8 cellular contexts compared by ENCODE assay signal in genomic region chr15:68875377-68876116, GRCh38. TPM values are rescaled to one million over a fixed set of nuclear protein-coding genes. Genes with fewer than 3 reads are reported as not detected.
A peak's percentile ranks its signal among the peaks of the same experiment; 100 is the strongest.
DNase-seq lines count a peak whose midpoint lies in the region; ATAC-seq, FAIRE-seq and TF ChIP-seq lines count a peak whose summit lies in the region.

No MANE protein-coding gene starts in this region.

- no TSS peak for BruUV-seq in A673 (replicated peaks; lab: Mats Ljungman, UMichigan)

- H3K36me3 ChIP-seq in A673 (ENCODE audit: insufficient read depth, low read length, poor library complexity, severe bottlenecking) (no peaks in the 10 kb centered on the region), bronchial epithelial cell (ENCODE audit: control insufficient read depth, insufficient read depth, low read length) (no peaks in the 10 kb centered on the region), skeletal muscle tissue (ENCODE audit: control insufficient read depth in 3 of 3, insufficient read depth in 3 of 3, low read length in 3 of 3) (no peaks in the 10 kb centered on the region)

- H3K4me3 ChIP-seq in A673 (ENCODE audit: low read depth, low read length, poor library complexity, severe bottlenecking) (peak overlapping the region; percentile 41), WI38 (ENCODE audit: low read depth, low read length) (peak overlapping the region; percentile 50), bronchial epithelial cell (ENCODE audit: low read depth, low read length) (no peak overlapping the region), skeletal muscle tissue (ENCODE audit: low read length in 3 of 3) (peak overlapping the region; percentile 60 to 70 (median 66))

- peak; percentile 93 for DNase-seq in A673 (ENCODE audit: low spot score)
- DNase-seq in NCI-H2196 (lab: John Stamatoyannopoulos, UW; ENCODE audit: unreplicated experiment): peak; percentile 88
- peak; percentile 74 for DNase-seq in bronchial epithelial cell (ENCODE audit: low read depth)
- peak; percentile 85 for DNase-seq in iPS-NIHi11 (ENCODE audit: low spot score)

- peaks cover 3% of the 10 kb centered on the region for H3K4me1 ChIP-seq in A673 (ENCODE audit: insufficient read depth, low read length, poor library complexity, severe bottlenecking)
- peaks cover 0 to 8% (median 7%) of the 10 kb centered on the region in 3 donors for H3K4me1 ChIP-seq in skeletal muscle tissue (ENCODE audit: control insufficient read depth in 3 of 3, insufficient read depth in 3 of 3, low read length in 3 of 3)

- FAIRE-seq in bronchial epithelial cell (lab: Jason Lieb, UNC): no peak

- H3K9me3 ChIP-seq in A673 (ENCODE audit: low read depth, low read length, poor library complexity, severe bottlenecking) (no peaks in the 10 kb centered on the region), skeletal muscle tissue (ENCODE audit: control insufficient read depth in 3 of 3, low read length in 3 of 3) (no peaks in the 10 kb centered on the region)

- CTCF ChIA-PET in A673 (lab: Charles Lee): interaction anchor here (0.6 to 2.6 kb wide), 26 partner anchors 10 to 623 kb away, joined by 3 to 18 read pairs (median 6); no protein-coding TSS in a partner anchor

- H3K27me3 ChIP-seq in A673 (replicated peaks; ENCODE audit: insufficient read depth, low read depth, low read length, poor library complexity) (no peaks in the 10 kb centered on the region), bronchial epithelial cell (ENCODE audit: control insufficient read depth, insufficient read depth, low read length) (peaks cover 4% of the 10 kb centered on the region), skeletal muscle tissue (ENCODE audit: control insufficient read depth in 3 of 3, insufficient read depth in 3 of 3, low read length in 3 of 3) (peaks cover 0 to 2% (median under 1%) of the 10 kb centered on the region in 3 donors)

- intact Hi-C loops in A673 (cut with micrococcal nuclease; ENCODE audit: unreplicated experiment): loop anchor here (1.0 to 5.0 kb wide), 4 partner anchors 93 to 568 kb away; no protein-coding TSS in a partner anchor

- TF ChIP-seq CTCF in A673 (conservative IDR thresholded peaks at IDR 0.05; ENCODE audit: low read depth, low read length): peak; percentile 86
- TF ChIP-seq CTCF in WI38 (IDR thresholded peaks at IDR 0.05; ENCODE audit: low read depth, low read length): peak; percentile 77
- TF ChIP-seq CTCF in bronchial epithelial cell (IDR thresholded peaks at IDR 0.05; ENCODE audit: insufficient read depth, low read length, severe bottlenecking): peak; percentile 80

- H3K27ac ChIP-seq in A673 (ENCODE audit: low read depth, low read length, poor library complexity, severe bottlenecking) (no peak overlapping the region), skeletal muscle tissue (ENCODE audit: low read depth, low read length) (no peak overlapping the region)

- POLR2A ChIA-PET in A673 (lab: Charles Lee; ENCODE audit: low non-redundant PET): no interaction called here

- ATAC-seq in GM21423 (IDR thresholded peaks at IDR 0.05; ENCODE audit: unreplicated experiment): peak; percentile 65
- ATAC-seq in GM19324 (IDR thresholded peaks at IDR 0.05; ENCODE audit: low FRiP score, unreplicated experiment): no peak

- H3K9ac ChIP-seq in skeletal muscle tissue (ENCODE audit: low read depth in 1 of 3, low read length in 3 of 3): peak overlapping the region in 2 of 3 donors; percentile 38 to 66

RNA-seq across cellular contexts. Expression of gene SPESP1, which starts 54.8 kb away (rescaled TPM):
- total RNA-seq in A673 (2021) (not detected in 2 replicates), bronchial epithelial cell (3.8 and 4.2 TPM in 2 replicates), skeletal muscle tissue (1.6 TPM)

RNA-seq across cellular contexts. Expression of gene ANP32A, which starts 54.9 kb away (rescaled TPM):
- total RNA-seq in A673 (2021): 331 and 370 TPM in 2 replicates
- total RNA-seq in bronchial epithelial cell: 42.6 and 44.2 TPM in 2 replicates
- 65.2 TPM for total RNA-seq in skeletal muscle tissue
